Comparison of ENCODE assay signal across 8 cellular contexts in genomic region chr3:130894130-130894872, GRCh38. TPM values are rescaled to one million over a fixed set of nuclear protein-coding genes. Genes with fewer than 3 reads are reported as not detected.
A peak's percentile ranks its signal among the peaks of the same experiment; 100 is the strongest.
DNase-seq lines count a peak whose midpoint lies in the region; ATAC-seq and TF ChIP-seq lines count a peak whose summit lies in the region.

No MANE protein-coding gene starts in this region.

- peak overlapping the region; percentile 91 for H3K4me3 Mint-ChIP-seq in activated naive CD8-positive, alpha-beta T cell

- in situ Hi-C loops in Panc1 (cut with HindIII; ENCODE audit: low pct_unique_long_range_greater_than_20kb, low sequenced_read_pairs): no loop called here

- H3K27ac ChIP-seq in Panc1 (ENCODE audit: low read length): peak overlapping the region; percentile 84
- peak overlapping the region; percentile 95 for H3K27ac ChIP-seq in vagina

- peak overlapping the region; percentile 84 for H3K27ac Mint-ChIP-seq in activated naive CD8-positive, alpha-beta T cell

- peaks cover 3% of the 10 kb centered on the region for H3K36me3 Mint-ChIP-seq in activated naive CD8-positive, alpha-beta T cell

- no TSS peak for BruUV-seq in Panc1 (replicated peaks; lab: Mats Ljungman, UMichigan)

- H3K27me3 ChIP-seq in Panc1 (ENCODE audit: control insufficient read depth, insufficient read depth, low read length) (no peaks in the 10 kb centered on the region), vagina (no peaks in the 10 kb centered on the region)

- ATAC-seq in HG02981 (IDR thresholded peaks at IDR 0.05; ENCODE audit: unreplicated experiment): peak; percentile 15
- ATAC-seq in Panc1: peak; percentile 42
- peak; percentile 21 to 30 for ATAC-seq in left cardiac atrium

- 0 out of 2 replicates have a peak, but pooled peaks have one; percentile 24 for TF ChIP-seq CTCF in Panc1 (IDR thresholded peaks at IDR 0.05)
- TF ChIP-seq CTCF in vagina (IDR thresholded peaks at IDR 0.05): no peak

- TF ChIP-seq POLR2A in vagina (IDR thresholded peaks at IDR 0.05): no peak

- H3K27me3 Mint-ChIP-seq in activated naive CD8-positive, alpha-beta T cell: no peaks in the 10 kb centered on the region

- peaks cover 28% of the 10 kb centered on the region for H3K4me1 ChIP-seq in Panc1 (ENCODE audit: control insufficient read depth, insufficient read depth, low read length)
- H3K4me1 ChIP-seq in vagina: peaks cover 32% of the 10 kb centered on the region

- no peaks in the 10 kb centered on the region for H3K9me3 Mint-ChIP-seq in activated naive CD8-positive, alpha-beta T cell (ENCODE audit: low read depth)

- H3K9me3 ChIP-seq in Panc1 (ENCODE audit: control insufficient read depth, insufficient read depth, low read depth, low read length) (no peaks in the 10 kb centered on the region), vagina (no peaks in the 10 kb centered on the region)

- H3K36me3 ChIP-seq in Panc1 (ENCODE audit: control insufficient read depth, insufficient read depth, low read length) (no peaks in the 10 kb centered on the region; the same call in 1 of the 2 replicates), vagina (no peaks in the 10 kb centered on the region)

- POLR2A ChIA-PET in Panc1 (lab: Charles Lee): interaction anchor here (0.6 kb wide), 1 partner anchor 946 kb away, joined by 3 read pairs; no protein-coding TSS in a partner anchor

- peaks cover 52% of the 10 kb centered on the region for H3K4me1 Mint-ChIP-seq in activated naive CD8-positive, alpha-beta T cell (ENCODE audit: low read depth)

- H3K4me3 ChIP-seq in Panc1 (ENCODE audit: low read depth in 2 of 2, low read length in 2 of 2): peak overlapping the region; percentile 93
- H3K4me3 ChIP-seq in vagina: peak overlapping the region; percentile 65 to 67

- CTCF ChIA-PET in Panc1 (lab: Charles Lee): interaction anchor here (0.8 to 1.8 kb wide), 2 partner anchors 136 to 151 kb away, joined by 7 to 9 read pairs; no protein-coding TSS in a partner anchor

- peak; percentile 21 for DNase-seq in activated T-cell treated with anti-CD3 and anti-CD28 coated beads for 24 hours (ENCODE audit: low read depth)
- no peak for DNase-seq in activated T-cell treated with anti-CD3 and anti-CD28 coated beads, Interleukin-2, amount 50 U/mL, for 48 hours
- no peak for DNase-seq in Panc1 (ENCODE audit: low read depth, low spot score)
- DNase-seq in left cardiac atrium: peak; percentile 31
- peak; percentile 21 to 91 (median 44) for DNase-seq in posterior cingulate gyrus
- no peak for DNase-seq in vagina (ENCODE audit: extremely low spot score in 2 of 2)

- intact Hi-C loops in Panc1 (cut with micrococcal nuclease; ENCODE audit: unreplicated experiment): no loop called here
- intact Hi-C loops in left cardiac atrium (cut with DNase I): loop anchor here in 1 of 2 donors (5.0 kb wide), 1 partner anchor 132 kb away; no protein-coding TSS in a partner anchor
- intact Hi-C loops in posterior cingulate gyrus (cut with DNase I): loop anchor here (10.0 kb wide), 2 partner anchors 490 to 620 kb away; partner anchors contain the start of gene NUDT16
- intact Hi-C loops in vagina (cut with DNase I): no loop called here

RNA-seq across cellular contexts. Expression of gene ATP2C1, which starts 0.4 kb away (rescaled TPM):
- total RNA-seq in Panc1 (2021; ENCODE audit: unreplicated experiment) (101 TPM), left cardiac atrium (10 to 100 TPM; 51.0 to 51.9 TPM), vagina (34.1 TPM)
- 51.7 TPM for polyA plus RNA-seq in Panc1 (2012; ENCODE audit: insufficient read length)

Comparison
In these comparisons a context has a peak if more than half of its experiments do, and no peak if none do; other contexts are left out.
1. DNase-seq: peak in activated T-cell treated with anti-CD3 and anti-CD28 coated beads for 24 hours (single experiment), left cardiac atrium (single experiment) and posterior cingulate gyrus (10 of 10); none in activated T-cell treated with anti-CD3 and anti-CD28 coated beads, Interleukin-2, amount 50 U/mL, for 48 hours (0 of 2), Panc1 (single experiment) and vagina (0 of 2).
2. Peak in every context shown above with its lines, with median percentiles within 50 percentile points of each other: ATAC-seq.